Comparison of ENCODE assay signal across 15 cellular contexts in genomic region chr2:34254272-34254882, GRCh38.
"Had no signal": no experiment of that assay in that cellular context is flagged by ENCODE, and none has a peak within 500 bp of the region (broad histone marks: within the 10 kb centered on the region; RNA-seq: fewer than 3 reads in every experiment).

No MANE protein-coding gene starts in this region.

- ATAC-seq: esophagus mucosa; naive thymus-derived CD8-positive, alpha-beta T cell; right cardiac atrium had no signal

- H3K36me3 ChIP-seq: SJCRH30, upper lobe of left lung had no signal

- H3K4me1 Mint-ChIP-seq: activated CD4-positive, alpha-beta T cell treated with anti-CD3 and anti-CD28 coated beads, Interleukin-2, amount 10 ng/mL, durations not matched to agents 7 days and 5 days; activated naive CD8-positive, alpha-beta T cell treated with anti-CD3 and anti-CD28 coated beads, Interleukin-2, amount 10 ng/mL, durations not matched to agents 7 days and 5 days; naive thymus-derived CD8-positive, alpha-beta T cell had no signal

- H3K27me3 Mint-ChIP-seq: activated CD4-positive, alpha-beta T cell treated with anti-CD3 and anti-CD28 coated beads, Interleukin-2, amount 10 ng/mL, durations not matched to agents 7 days and 5 days; activated naive CD8-positive, alpha-beta T cell treated with anti-CD3 and anti-CD28 coated beads, Interleukin-2, amount 10 ng/mL, durations not matched to agents 7 days and 5 days; stimulated activated naive CD8-positive, alpha-beta T cell treated with anti-CD3 and anti-CD28 coated beads, Interleukin-15, Interleukin-2, amounts not matched to agents 100 ng/mL and 50 ng/mL, for 24 hours had no signal

- H3K4me1 ChIP-seq: upper lobe of left lung had no signal

- H3K4me3 ChIP-seq: dorsolateral prefrontal cortex, SJCRH30, upper lobe of left lung had no signal

- H3K36me3 Mint-ChIP-seq: activated naive CD8-positive, alpha-beta T cell treated with anti-CD3 and anti-CD28 coated beads, Interleukin-2, amount 10 ng/mL, durations not matched to agents 7 days and 5 days; naive thymus-derived CD8-positive, alpha-beta T cell had no signal

- DNase-seq: activated CD4-positive, alpha-beta T cell treated with anti-CD3 and anti-CD28 coated beads, Interleukin-2, amount 10 ng/mL, durations not matched to agents 7 days and 5 days; activated CD8-positive, alpha-beta memory T cell treated with anti-CD3 and anti-CD28 coated beads for 24 hours; activated naive CD4-positive, alpha-beta T cell; activated naive CD8-positive, alpha-beta T cell treated with anti-CD3 and anti-CD28 coated beads, Interleukin-2, amount 10 ng/mL, durations not matched to agents 7 days and 5 days; aorta; dorsolateral prefrontal cortex; hypothalamus; naive thymus-derived CD8-positive, alpha-beta T cell; nucleus accumbens; right cardiac atrium; SJCRH30; SW 1271; upper lobe of left lung had no signal

- H3K9me3 ChIP-seq: upper lobe of left lung had no signal

- H3K4me3 Mint-ChIP-seq: activated CD4-positive, alpha-beta T cell treated with anti-CD3 and anti-CD28 coated beads, Interleukin-2, amount 10 ng/mL, durations not matched to agents 7 days and 5 days; activated naive CD8-positive, alpha-beta T cell treated with anti-CD3 and anti-CD28 coated beads, Interleukin-2, amount 10 ng/mL, durations not matched to agents 7 days and 5 days; naive thymus-derived CD8-positive, alpha-beta T cell; stimulated activated naive CD8-positive, alpha-beta T cell treated with anti-CD3 and anti-CD28 coated beads, Interleukin-15, Interleukin-2, amounts not matched to agents 100 ng/mL and 50 ng/mL, for 24 hours had no signal

- H3K9me3 Mint-ChIP-seq: activated CD4-positive, alpha-beta T cell treated with anti-CD3 and anti-CD28 coated beads, Interleukin-2, amount 10 ng/mL, durations not matched to agents 7 days and 5 days; activated naive CD8-positive, alpha-beta T cell treated with anti-CD3 and anti-CD28 coated beads, Interleukin-2, amount 10 ng/mL, durations not matched to agents 7 days and 5 days; stimulated activated naive CD8-positive, alpha-beta T cell treated with anti-CD3 and anti-CD28 coated beads, Interleukin-15, Interleukin-2, amounts not matched to agents 100 ng/mL and 50 ng/mL, for 24 hours had no signal

- H3K27ac Mint-ChIP-seq: activated CD4-positive, alpha-beta T cell treated with anti-CD3 and anti-CD28 coated beads, Interleukin-2, amount 10 ng/mL, durations not matched to agents 7 days and 5 days; activated naive CD8-positive, alpha-beta T cell treated with anti-CD3 and anti-CD28 coated beads, Interleukin-2, amount 10 ng/mL, durations not matched to agents 7 days and 5 days; naive thymus-derived CD8-positive, alpha-beta T cell; stimulated activated naive CD8-positive, alpha-beta T cell treated with anti-CD3 and anti-CD28 coated beads, Interleukin-15, Interleukin-2, amounts not matched to agents 100 ng/mL and 50 ng/mL, for 24 hours had no signal
